8 cellular contexts compared by ENCODE assay signal in the genomic region with DNA sequence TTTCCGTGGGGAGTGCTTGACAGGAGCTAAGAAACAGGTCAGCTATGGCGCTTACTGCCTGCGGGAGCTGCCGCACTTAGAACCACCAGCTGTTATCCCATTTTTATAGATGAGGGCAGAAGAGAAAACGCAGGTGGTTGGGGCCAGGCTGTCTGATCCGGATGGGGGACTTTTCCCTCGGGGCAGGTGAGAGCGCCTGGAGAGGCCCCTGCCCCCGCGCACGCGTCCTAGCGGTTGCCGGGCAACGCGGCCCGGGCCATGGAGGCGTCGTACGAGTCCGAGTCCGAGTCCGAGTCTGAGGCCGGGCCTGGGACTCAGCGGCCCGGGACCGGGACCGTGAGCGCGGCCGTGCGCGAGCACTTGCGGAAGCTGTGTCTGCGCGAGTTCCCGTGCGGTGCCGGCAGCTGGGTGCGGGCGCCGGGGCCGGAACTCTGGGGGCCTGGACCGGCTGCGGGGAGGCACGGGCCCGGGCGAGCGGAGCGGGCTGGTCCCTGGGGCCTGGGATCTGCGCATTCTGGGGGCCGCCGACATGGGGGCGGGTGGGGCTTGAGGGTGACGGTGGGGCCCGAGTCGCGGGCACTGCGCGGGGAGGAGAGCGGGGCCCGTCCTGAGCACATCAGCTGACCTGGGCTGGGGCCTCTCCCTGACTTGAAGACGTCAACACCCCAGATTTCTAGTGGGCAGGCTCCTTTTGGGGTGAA. TPM values are rescaled to one million over a fixed set of nuclear protein-coding genes. Genes with fewer than 3 reads are reported as not detected.
DNase-seq lines count a peak whose midpoint lies in the region; ATAC-seq and TF ChIP-seq lines count a peak whose summit lies in the region.

A gene with protein sequence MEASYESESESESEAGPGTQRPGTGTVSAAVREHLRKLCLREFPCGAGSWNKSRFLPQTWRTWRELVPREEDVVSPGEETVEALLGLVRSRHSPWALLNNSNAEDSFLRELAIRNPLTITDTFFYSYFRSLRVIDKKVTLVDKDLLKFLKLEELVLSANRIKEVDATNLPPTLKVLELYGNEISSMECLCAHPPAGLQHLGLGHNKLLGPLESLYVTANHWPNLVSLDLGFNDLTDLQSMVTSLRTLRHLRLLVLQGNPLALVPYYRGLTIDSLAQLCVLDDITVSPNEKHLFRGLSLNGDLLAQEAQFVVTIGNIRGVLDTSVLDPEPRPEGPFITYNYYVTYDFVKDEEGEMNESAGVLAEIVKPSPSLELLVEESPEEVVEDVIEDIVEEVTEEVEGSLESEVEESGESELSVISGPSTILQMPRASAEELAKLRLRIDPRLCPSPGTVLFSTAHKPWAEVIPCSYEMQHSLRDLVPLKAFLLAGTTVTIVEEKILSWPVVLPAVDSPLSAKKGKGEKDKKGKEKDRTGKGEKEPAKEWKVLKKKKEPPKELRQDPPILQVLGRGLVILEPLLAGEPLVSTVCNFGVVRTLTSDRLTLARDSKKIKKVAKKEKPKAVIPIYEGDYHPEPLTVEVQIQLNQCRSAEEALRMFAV (plus strand): TSS at position 237 of the 701 bp plus-strand sequence. CDS start 22 bp downstream, at position 259.

- ATAC-seq in left lobe of liver, result peak; percentile 72
- peak; percentile 62 for ATAC-seq in stimulated activated naive CD8-positive, alpha-beta T cell treated with anti-CD3 and anti-CD28 coated beads, Interleukin-15, Interleukin-2, amounts not matched to agents 100 U/mL and 50 U/mL, for 24 hours

- TF ChIP-seq CTCF in cardiac fibroblast (IDR thresholded peaks at IDR 0.05; ENCODE audit: low read depth, low read length), result no peak

- DNase-seq in NCI-H1436 (lab: John Stamatoyannopoulos, UW) (peak; percentile 80), NCI-H1436 treated with DMSO at 0.1 percent for 48 hours (lab: John Stamatoyannopoulos, UW) (no peak), RPMI7951 (ENCODE audit: low read depth) (peak; percentile 22), cardiac fibroblast (ENCODE audit: low read depth in 2 of 2) (peak; percentile 21 to 44), left lobe of liver (ENCODE audit: low spot score) (peak; percentile 54), T-helper 9 cell (no peak), GM19238 (ENCODE audit: insufficient read length, low spot score) (no peak)
- DNase-seq in stimulated activated naive CD8-positive, alpha-beta T cell treated with anti-CD3 and anti-CD28 coated beads, Interleukin-15, Interleukin-2, amounts not matched to agents 100 U/mL and 50 U/mL, for 24 hours, result peak; percentile 40

- H3K4me3 ChIP-seq in cardiac fibroblast (replicated peaks in 1 of 2; ENCODE audit: low read depth in 2 of 2, low read length in 2 of 2), result peak within 1 kb of the TSS; percentile 33 to 50

RNA-seq across cellular contexts. Expression of the gene that starts here (rescaled TPM):
- 0.36 and 0.59 TPM in 2 replicates for total RNA-seq in RPMI7951 (2014; rRNA removed; shearing (Covaris generic))
- 0.35 TPM for total RNA-seq in left lobe of liver

Comparison
In these comparisons a context has a peak if more than half of its experiments do, and no peak if none do; other contexts are left out.
1. DNase-seq: peak in NCI-H1436 (single experiment), cardiac fibroblast (2 of 2) and stimulated activated naive CD8-positive, alpha-beta T cell treated with anti-CD3 and anti-CD28 coated beads, Interleukin-15, Interleukin-2, amounts not matched to agents 100 U/mL and 50 U/mL, for 24 hours (single experiment); none in NCI-H1436 treated with DMSO at 0.1 percent for 48 hours (single experiment), T-helper 9 cell (single experiment) and GM19238 (single experiment).
2. Peak in DNase-seq in RPMI7951; RNA of the gene not detected or under 1 TPM.
3. Peak in DNase-seq and ATAC-seq in left lobe of liver; RNA of the gene not detected or under 1 TPM.